Comparison of ENCODE assay signal across 9 cellular contexts in the genomic region with DNA sequence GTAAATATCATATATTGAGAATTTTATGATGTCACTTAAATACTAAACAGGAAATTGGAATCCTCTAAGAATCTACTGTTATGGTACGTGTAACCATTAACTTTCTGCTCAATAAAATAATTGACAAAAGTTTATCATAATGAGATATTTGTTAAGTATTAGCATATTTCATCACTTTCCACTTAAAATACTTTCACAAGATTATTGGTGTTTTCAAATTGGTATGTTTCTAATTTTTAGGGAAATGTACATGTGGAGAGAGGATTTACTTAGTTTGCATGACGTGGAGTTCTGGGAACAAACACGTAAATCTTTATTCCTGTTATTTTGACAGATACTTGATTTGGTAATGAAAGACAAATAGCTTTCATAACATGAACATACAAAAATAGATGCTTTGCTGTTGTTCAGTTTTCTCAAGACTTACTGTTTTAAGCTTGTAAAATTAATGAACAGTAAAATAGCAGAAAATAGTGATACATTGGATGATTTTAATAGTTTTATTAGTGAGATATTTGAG. TPM values are rescaled to one million over a fixed set of nuclear protein-coding genes. Genes with fewer than 3 reads are reported as not detected.
DNase-seq lines count a peak whose midpoint lies in the region; ATAC-seq and TF ChIP-seq lines count a peak whose summit lies in the region.
"Had no signal": no experiment of that assay in that cellular context is flagged by ENCODE, and none has a peak within 500 bp of the region (broad histone marks: within the 10 kb centered on the region; RNA-seq: fewer than 3 reads in every experiment).

No MANE protein-coding gene starts in this region.

- CTCF ChIA-PET in CD4-positive, alpha-beta T cell (lab: Charles Lee) = no interaction called here

- H2AFZ ChIP-seq in MM.1S (ENCODE audit: low read length) = no peak overlapping the region

- DNase-seq in CD4-positive, alpha-beta T cell = no peak
- peak; percentile 3 for DNase-seq in MM.1S
- DNase-seq in nephron progenitor cell = no peak
- DNase-seq in activated effector memory CD4-positive, alpha-beta T cell treated with Interleukin-2 at 50 U/mL for 16 hours = no peak
- no peak for DNase-seq in activated CD4-positive, CD25-positive, alpha-beta regulatory T cell (lab: John Stamatoyannopoulos, UW)
- DNase-seq: NCI-H1092 treated with DMSO at 0.1 percent for 48 hours had no signal

- peak overlapping the region; percentile 97 for H3K27ac Mint-ChIP-seq in CD4-positive, alpha-beta T cell
- peak overlapping the region; percentile 100 for H3K27ac Mint-ChIP-seq in nephron progenitor cell

- intact Hi-C loops in CD4-positive, alpha-beta T cell (cut with DNase I, micrococcal nuclease) = loop anchor here (5.0 kb wide), 3 partner anchors 130 to 855 kb away; a partner anchor contains a TSS

- no peaks in the 10 kb centered on the region for H3K9me2 ChIP-seq in MM.1S (replicated peaks; ENCODE audit: insufficient read depth, low read length)

- H3K4me2 ChIP-seq in MM.1S (ENCODE audit: low read depth, low read length) = peak overlapping the region; percentile 78

- TF ChIP-seq CTCF in CD4-positive, alpha-beta T cell (IDR thresholded peaks at IDR 0.05) = no peak
- TF ChIP-seq CTCF in MM.1S (IDR thresholded peaks at IDR 0.05; ENCODE audit: low read length) (no peak), nephron progenitor cell (IDR thresholded peaks at IDR 0.05) (no peak)

- peak overlapping the region; percentile 91 for H3K27ac ChIP-seq in CD4-positive, alpha-beta T cell (ENCODE audit: low read depth, low read length)
- no peak overlapping the region for H3K27ac ChIP-seq in MM.1S (ENCODE audit: low read length)
- no peak overlapping the region for H3K27ac ChIP-seq in duodenal mucosa (ENCODE audit: low read depth, low read length)

- POLR2A ChIA-PET in CD4-positive, alpha-beta T cell (lab: Charles Lee) = interaction anchor here (1.0 to 2.3 kb wide), 4 partner anchors 11 to 131 kb away, joined by 3 to 30 read pairs (median 11); a partner anchor contains a TSS

- peaks cover 12% of the 10 kb centered on the region for H4K20me1 ChIP-seq in MM.1S (ENCODE audit: insufficient read depth, low read length)

- H3K4me3 Mint-ChIP-seq in CD4-positive, alpha-beta T cell = peak overlapping the region; percentile 92
- H3K4me3 Mint-ChIP-seq in nephron progenitor cell = peak overlapping the region; percentile 96

- no peaks in the 10 kb centered on the region for H3K27me3 Mint-ChIP-seq in CD4-positive, alpha-beta T cell
- H3K27me3 Mint-ChIP-seq in nephron progenitor cell (ENCODE audit: low read depth, poor library complexity) = no peaks in the 10 kb centered on the region

- peak overlapping the region; percentile 70 for H3K4me3 ChIP-seq in MM.1S (ENCODE audit: low read length)
- H3K4me3 ChIP-seq in duodenal mucosa (ENCODE audit: low read depth in 1 of 2, low read length in 2 of 2) = peak overlapping the region; percentile 82 to 94

- peaks cover 38% of the 10 kb centered on the region for H3K4me1 ChIP-seq in MM.1S (ENCODE audit: low read length)
- H3K4me1 ChIP-seq in duodenal mucosa (ENCODE audit: control insufficient read depth in 1 of 2, insufficient read depth in 2 of 2, low read length in 2 of 2) = peaks cover 14 to 29% of the 10 kb centered on the region in 2 donors

- no peaks in the 10 kb centered on the region for H3K27me3 ChIP-seq in CD4-positive, alpha-beta T cell (ENCODE audit: control insufficient read depth, insufficient read depth, low read length)
- H3K27me3 ChIP-seq in MM.1S (replicated peaks; ENCODE audit: insufficient read depth, low read length) (no peaks in the 10 kb centered on the region), duodenal mucosa (ENCODE audit: control insufficient read depth in 1 of 2, insufficient read depth in 2 of 2, low read length in 2 of 2) (no peaks in the 10 kb centered on the region)

- H3K9me3 ChIP-seq in CD4-positive, alpha-beta T cell (ENCODE audit: control insufficient read depth, low read length) = no peaks in the 10 kb centered on the region
- H3K9me3 ChIP-seq in MM.1S (replicated peaks; ENCODE audit: insufficient read depth, low read length) = no peaks in the 10 kb centered on the region
- no peaks in the 10 kb centered on the region for H3K9me3 ChIP-seq in duodenal mucosa (ENCODE audit: control insufficient read depth in 1 of 2, low read length in 2 of 2)

- peaks cover 91% of the 10 kb centered on the region for H3K79me2 ChIP-seq in MM.1S (ENCODE audit: low read length)

- no peaks in the 10 kb centered on the region for H3K9me3 Mint-ChIP-seq in CD4-positive, alpha-beta T cell
- no peaks in the 10 kb centered on the region for H3K9me3 Mint-ChIP-seq in nephron progenitor cell

- ATAC-seq in CD4-positive, alpha-beta T cell (ENCODE audit: poor library complexity) = no peak
- no peak for ATAC-seq in HG03196 (IDR thresholded peaks at IDR 0.05; ENCODE audit: unreplicated experiment)
- ATAC-seq in GM18873 (IDR thresholded peaks at IDR 0.05; ENCODE audit: low FRiP score, unreplicated experiment) = no peak

- H3F3A ChIP-seq in MM.1S (ENCODE audit: insufficient read depth, low read length) = peaks cover 26% of the 10 kb centered on the region

- H3K36me3 ChIP-seq in MM.1S (replicated peaks; ENCODE audit: insufficient read depth, low read length) (no peaks in the 10 kb centered on the region; the same call in 1 of the 2 replicates), duodenal mucosa (ENCODE audit: control insufficient read depth in 1 of 2, insufficient read depth in 2 of 2, low read length in 2 of 2) (peaks cover 4 to 16% of the 10 kb centered on the region in 2 donors)

- peaks cover 73% of the 10 kb centered on the region for H3K4me1 Mint-ChIP-seq in CD4-positive, alpha-beta T cell (ENCODE audit: low read depth)
- peaks cover 56% of the 10 kb centered on the region for H3K4me1 Mint-ChIP-seq in nephron progenitor cell

- peak overlapping the region; percentile 80; the same call in 1 of the 2 replicates for H3K9ac ChIP-seq in MM.1S (ENCODE audit: low read length)
- H3K9ac ChIP-seq in duodenal mucosa (ENCODE audit: low read depth in 1 of 2, low read length in 2 of 2) = peak overlapping the region in 1 of 2 donors; percentile 97

- peaks cover 63% of the 10 kb centered on the region for H3K36me3 Mint-ChIP-seq in CD4-positive, alpha-beta T cell (ENCODE audit: low read depth)
- peaks cover 15% of the 10 kb centered on the region for H3K36me3 Mint-ChIP-seq in nephron progenitor cell (ENCODE audit: low read depth)

RNA-seq across cellular contexts. Expression of a gene that starts 1.6 kb away (rescaled TPM):
- 100 to 1,000 TPM; 454 to 459 TPM for total RNA-seq in CD4-positive, alpha-beta T cell

RNA-seq across cellular contexts. Expression of a gene that starts 17.4 kb away (rescaled TPM):
- total RNA-seq in CD4-positive, alpha-beta T cell = 10 to 100 TPM; 12.4 to 13.3 TPM
